ENCODE assay signal across 6 cellular contexts in genomic region chr9:137579259-137579604, GRCh38. TPM values are rescaled to one million over a fixed set of nuclear protein-coding genes. Genes with fewer than 3 reads are reported as not detected.
DNase-seq lines count a peak whose midpoint lies in the region; ATAC-seq and TF ChIP-seq lines count a peak whose summit lies in the region.

No MANE protein-coding gene starts in this region.

- peaks cover 1% of the 10 kb centered on the region for H3K36me3 ChIP-seq in kidney epithelial cell (ENCODE audit: control insufficient read depth, insufficient read depth, low read length)

- DNase-seq in AG10803 (ENCODE audit: low read depth) (no peak), kidney epithelial cell (ENCODE audit: low read depth) (no peak), NCI-H82 (lab: John Stamatoyannopoulos, UW) (no peak)

- H3K27ac ChIP-seq in VCaP, result peak overlapping the region; percentile 92

- H3K4me3 ChIP-seq in AG10803 (ENCODE audit: low read length) (peak overlapping the region; percentile 84), kidney epithelial cell (ENCODE audit: low read depth, low read length) (peak overlapping the region; percentile 85)

- no peak for TF ChIP-seq CTCF in AG10803 (conservative IDR thresholded peaks at IDR 0.05; ENCODE audit: low read length)
- TF ChIP-seq CTCF in VCaP (conservative IDR thresholded peaks at IDR 0.05), result no peak
- no peak for TF ChIP-seq CTCF in kidney epithelial cell (IDR thresholded peaks at IDR 0.05; ENCODE audit: insufficient read depth, low read length, poor library complexity, severe bottlenecking)

- ATAC-seq in GM18867 (IDR thresholded peaks at IDR 0.05; ENCODE audit: unreplicated experiment) (no peak), HG03342 (IDR thresholded peaks at IDR 0.05; ENCODE audit: unreplicated experiment) (no peak)

- H3K27me3 ChIP-seq in kidney epithelial cell (ENCODE audit: control insufficient read depth, insufficient read depth, low read length), result no peaks in the 10 kb centered on the region

RNA-seq across cellular contexts. Expression of gene DPH7, which starts 0.5 kb away (rescaled TPM):
- total RNA-seq in kidney epithelial cell, result 38.9 and 52.1 TPM in 2 replicates

RNA-seq across cellular contexts. Expression of gene ZMYND19, which starts 11.1 kb away (rescaled TPM):
- 27.1 and 27.6 TPM in 2 replicates for total RNA-seq in kidney epithelial cell

RNA-seq across cellular contexts. Expression of gene ARRDC1, which starts 26.3 kb away (rescaled TPM):
- total RNA-seq in kidney epithelial cell, result 84.2 and 110 TPM in 2 replicates

RNA-seq across cellular contexts. Expression of gene MRPL41, which starts 27.6 kb away (rescaled TPM):
- 77.9 and 83.3 TPM in 2 replicates for total RNA-seq in kidney epithelial cell

RNA-seq across cellular contexts. Expression of gene PNPLA7, which starts 29.0 kb away (rescaled TPM):
- 0.04 and 0.21 TPM in 2 replicates for total RNA-seq in kidney epithelial cell
